In the genomic region with DNA sequence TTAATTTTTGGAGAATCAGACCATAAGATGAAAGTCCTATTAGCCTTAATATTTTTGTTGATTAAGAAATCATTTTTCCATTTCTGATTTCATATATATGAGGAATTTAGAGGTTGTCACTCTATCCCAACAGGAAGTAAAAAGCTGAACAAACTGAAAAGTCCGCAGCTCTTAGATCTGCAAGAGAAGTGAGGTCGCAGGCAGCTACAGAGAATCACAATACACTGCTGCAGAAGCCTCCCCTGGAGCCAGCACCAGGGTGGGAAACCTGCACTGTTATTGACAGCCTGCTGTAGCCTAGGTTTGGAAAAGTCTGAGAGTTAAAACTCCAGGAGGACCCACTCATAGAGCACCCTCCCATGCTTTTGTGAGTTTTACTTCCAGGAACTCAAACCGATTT, we compare ENCODE assay signal across 21 cellular contexts. TPM values are rescaled to one million over a fixed set of nuclear protein-coding genes. Genes with fewer than 3 reads are reported as not detected.
"Had no signal": no experiment of that assay in that cellular context is flagged by ENCODE, and none has a peak within 500 bp of the region (broad histone marks: within the 10 kb centered on the region; RNA-seq: fewer than 3 reads in every experiment).

No MANE protein-coding gene starts in this region.

- ATAC-seq: activated CD8-positive, alpha-beta T cell treated with anti-CD3 and anti-CD28 coated beads for 36 hours; activated T-helper 17 cell treated with anti-CD3 and anti-CD28 coated beads, Interleukin-2, amount 50 U/mL, for 72 hours; naive thymus-derived CD4-positive, alpha-beta T cell; stimulated activated naive B cell treated with anti-CD40 and anti-IgM and Interleukin-4, amounts not matched to agents 10 μg/mL and 1 μg/mL and 100 μg/mL, for 72 hours had no signal

- H3K36me3 ChIP-seq: ovary, spleen, tibial artery had no signal

- H3K4me1 ChIP-seq: spleen, tibial artery had no signal

- H3K9me3 ChIP-seq: ovary, tibial artery had no signal

- H3K27me3 ChIP-seq: dorsolateral prefrontal cortex, foreskin keratinocyte, ovary, spleen, tibial artery had no signal

- DNase-seq: activated CD4-positive, alpha-beta T cell treated with anti-CD3 and anti-CD28 coated beads for 48 hours; activated CD4-positive, CD25-positive, alpha-beta regulatory T cell; activated CD8-positive, alpha-beta T cell treated with anti-CD3 and anti-CD28 coated beads for 36 hours; activated naive CD4-positive, alpha-beta T cell; activated naive CD8-positive, alpha-beta T cell treated with anti-CD3 and anti-CD28 coated beads for 36 hours; activated T-cell treated with anti-CD3 and anti-CD28 coated beads, Interleukin-2, amount 50 U/mL, for 1 hour; amniotic stem cell; caudate nucleus; dorsolateral prefrontal cortex; hippocampal formation; kidney; left ventricle myocardium superior; naive thymus-derived CD4-positive, alpha-beta T cell; ovary; spleen; stimulated activated CD4-positive, alpha-beta T cell treated with anti-CD3 and anti-CD28 coated beads, Interleukin-4, amount 100 ng/mL, for 4 hours; stimulated activated naive B cell treated with anti-CD40 and anti-IgM and Interleukin-4, amounts not matched to agents 10 μg/mL and 1 μg/mL and 100 μg/mL, for 72 hours; tibial artery had no signal

- H3K27ac ChIP-seq: dorsolateral prefrontal cortex, epithelial cell of prostate, foreskin keratinocyte, ovary, spleen, tibial artery had no signal

- H3K4me3 ChIP-seq: dorsolateral prefrontal cortex, ovary, spleen, tibial artery had no signal

RNA-seq across cellular contexts. Expression of gene TNFRSF19, which starts 29.9 kb away (rescaled TPM):
- total RNA-seq: activated CD8-positive, alpha-beta T cell treated with anti-CD3 and anti-CD28 coated beads for 36 hours had no signal
- polyA plus RNA-seq: naive thymus-derived CD4-positive, alpha-beta T cell had no signal
